ENCODE assay signal across 10 cellular contexts in the genomic region with DNA sequence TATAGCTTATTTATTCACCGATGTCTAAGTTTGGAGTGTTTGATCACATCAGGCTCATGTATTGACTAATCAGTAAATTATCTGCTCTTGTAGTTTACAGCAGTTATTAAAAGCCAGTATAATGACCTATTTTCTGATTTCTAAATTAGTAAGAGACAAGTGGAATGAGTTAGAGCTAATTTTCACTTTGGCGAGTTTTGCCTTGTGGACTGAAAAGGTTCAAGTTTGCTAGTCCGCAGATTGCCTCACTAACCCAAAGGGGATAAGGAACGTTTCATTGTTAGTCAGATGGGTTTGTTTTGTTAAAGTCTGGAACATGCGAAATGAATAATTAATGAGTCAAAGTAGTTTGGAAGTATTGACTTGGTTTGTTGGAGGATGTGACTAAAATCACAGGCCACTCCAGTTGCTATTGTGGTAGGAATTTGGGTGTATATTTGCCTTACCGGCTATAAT. TPM values are rescaled to one million over a fixed set of nuclear protein-coding genes. Genes with fewer than 3 reads are reported as not detected.
A peak's percentile ranks its signal among the peaks of the same experiment; 100 is the strongest.
DNase-seq lines count a peak whose midpoint lies in the region; ATAC-seq, FAIRE-seq and TF ChIP-seq lines count a peak whose summit lies in the region.
"Had no signal": no experiment of that assay in that cellular context is flagged by ENCODE, and none has a peak within 500 bp of the region (broad histone marks: within the 10 kb centered on the region; RNA-seq: fewer than 3 reads in every experiment).

No MANE protein-coding gene starts in this region.

- no peaks in the 10 kb centered on the region for H3K27me3 ChIP-seq in breast epithelium
- no peaks in the 10 kb centered on the region for H3K27me3 ChIP-seq in H1 (replicated peaks in 1 of 4; ENCODE audit: control insufficient read depth in 3 of 4, extremely low read depth in 1 of 4, insufficient read depth in 3 of 4, low read length in 3 of 4)

- no peaks in the 10 kb centered on the region for H4K20me1 ChIP-seq in H1 (replicated peaks in 1 of 2; ENCODE audit: control insufficient read depth in 1 of 2, insufficient read depth in 2 of 2, low read length in 2 of 2)

- H3K79me1 ChIP-seq in H1 (ENCODE audit: low read depth, low read length) = no peaks in the 10 kb centered on the region

- DNase-seq in MCF 10A (ENCODE audit: unreplicated experiment) (peak; percentile 17), breast epithelium (ENCODE audit: low spot score in 2 of 2) (no peak), H1 (ENCODE audit: low read depth in 1 of 2, low spot score in 2 of 2) (no peak), NCI-H524 (lab: John Stamatoyannopoulos, UW) (no peak), inferior parietal cortex (ENCODE audit: extremely low spot score) (no peak), nephron progenitor cell (no peak)
- DNase-seq in stimulated activated naive CD8-positive, alpha-beta T cell treated with anti-CD3 and anti-CD28 coated beads, Interleukin-15, Interleukin-2, amounts not matched to agents 100 U/mL and 50 U/mL, for 24 hours = no peak
- DNase-seq: activated CD4-positive, alpha-beta T cell treated with anti-CD3 and anti-CD28 coated beads, Interleukin-2, amount 50 U/mL, for 48 hours had no signal

- H3K4me3 Mint-ChIP-seq in MCF 10A (ENCODE audit: unreplicated experiment) = no peak overlapping the region
- no peak overlapping the region for H3K4me3 Mint-ChIP-seq in nephron progenitor cell

- no peaks in the 10 kb centered on the region for H3K36me3 ChIP-seq in breast epithelium
- H3K36me3 ChIP-seq in H1 (ENCODE audit: control insufficient read depth in 2 of 4, insufficient read depth in 4 of 4, low read length in 3 of 4) = no peaks in the 10 kb centered on the region

- intact Hi-C loops in MCF 10A (cut with micrococcal nuclease) (no loop called here), breast epithelium (cut with DNase I; ENCODE audit: low total_unique reads) (no loop called here)

- H2BK15ac ChIP-seq in H1 (ENCODE audit: low read length) = no peak overlapping the region

- BruUV-seq in MCF 10A (replicated peaks; lab: Mats Ljungman, UMichigan) = no TSS peak

- peak; percentile 40 for ATAC-seq in HG03457 (IDR thresholded peaks at IDR 0.05; ENCODE audit: unreplicated experiment)
- ATAC-seq in stimulated activated naive CD8-positive, alpha-beta T cell treated with anti-CD3 and anti-CD28 coated beads, Interleukin-15, Interleukin-2, amounts not matched to agents 100 U/mL and 50 U/mL, for 24 hours = peak; percentile 51

- TF ChIP-seq POLR2A in breast epithelium (IDR thresholded peaks at IDR 0.05) (no peak), H1 (IDR thresholded peaks at IDR 0.05; ENCODE audit: control extremely low read depth in 1 of 2, low read depth in 2 of 2, low read length in 2 of 2) (no peak)

- no peaks in the 10 kb centered on the region for H3K23me2 ChIP-seq in H1 (ENCODE audit: low read depth, low read length)

- TF ChIP-seq CTCF in MCF 10A (IDR thresholded peaks at IDR 0.05; ENCODE audit: unreplicated experiment) (no peak), breast epithelium (IDR thresholded peaks at IDR 0.05) (no peak), H1 (IDR thresholded peaks at IDR 0.05; ENCODE audit: control extremely low read depth in 1 of 3, insufficient read depth in 1 of 3, low read depth in 1 of 3, low read length in 3 of 3) (no peak), nephron progenitor cell (IDR thresholded peaks at IDR 0.05) (no peak)

- peaks cover 7% of the 10 kb centered on the region for H3K4me1 Mint-ChIP-seq in MCF 10A (ENCODE audit: insufficient read depth, unreplicated experiment)
- peaks cover 17% of the 10 kb centered on the region for H3K4me1 Mint-ChIP-seq in nephron progenitor cell

- no peak overlapping the region for H2AFZ ChIP-seq in H1 (ENCODE audit: low read length)

- H3K4me1 ChIP-seq in breast epithelium (no peaks in the 10 kb centered on the region), H1 (replicated peaks in 1 of 4; ENCODE audit: control insufficient read depth in 3 of 4, insufficient read depth in 4 of 4, low read length in 3 of 4) (no peaks in the 10 kb centered on the region)

- H2AK5ac ChIP-seq in H1 (ENCODE audit: low read depth, low read length) = no peak overlapping the region

- no peak overlapping the region for H3K23ac ChIP-seq in H1 (ENCODE audit: insufficient read length)

- no peak for TF ChIP-seq RAD21 in H1 (IDR thresholded peaks at IDR 0.05 in 1 of 2, conservative IDR thresholded peaks at IDR 0.05 in 1 of 2; ENCODE audit: low read depth in 2 of 2, low read length in 2 of 2)

- no peak overlapping the region for H3K18ac ChIP-seq in H1 (ENCODE audit: extremely low read depth, low read length)

- H3K27ac Mint-ChIP-seq in MCF 10A (ENCODE audit: low read depth, unreplicated experiment) = peak overlapping the region; percentile 82
- no peak overlapping the region for H3K27ac Mint-ChIP-seq in nephron progenitor cell

- 90% methylated on average over 6 of the region's 6 CpGs; no CpG with 5 or more reads in 1 of the 2 experiments for WGBS in H1 (ENCODE audit: extremely low coverage in 1 of 2, insufficient coverage in 1 of 2, insufficient read length in 1 of 2, insufficient replicate concordance in 2 of 2, low coverage in 1 of 2, low lambda C conversion rate in 2 of 2, missing lambda C conversion rate in 1 of 2), 2 experiments

- no peak overlapping the region for H4K5ac ChIP-seq in H1 (ENCODE audit: insufficient read length, low read depth, low read length)

- H3K9me3 ChIP-seq in breast epithelium (no peaks in the 10 kb centered on the region), H1 (ENCODE audit: insufficient read depth in 2 of 2, low read depth in 1 of 2, low read length in 1 of 2) (no peaks in the 10 kb centered on the region)

- no peak overlapping the region for H2BK5ac ChIP-seq in H1 (ENCODE audit: low read depth, low read length)

- H3K14ac ChIP-seq in H1 (ENCODE audit: insufficient read length) = no peak overlapping the region

- H3K9me3 Mint-ChIP-seq in MCF 10A (ENCODE audit: unreplicated experiment) = no peaks in the 10 kb centered on the region
- H3K9me3 Mint-ChIP-seq in nephron progenitor cell = no peaks in the 10 kb centered on the region

- H4K8ac ChIP-seq in H1 (ENCODE audit: extremely low read depth, insufficient read depth, low read length) = no peak overlapping the region

- no peak overlapping the region for H3K56ac ChIP-seq in H1 (replicated peaks; ENCODE audit: insufficient read length, low read depth, low read length)

- no peak overlapping the region for H3K27ac ChIP-seq in breast epithelium
- H3K27ac ChIP-seq in H1 (ENCODE audit: low read depth, low read length) = no peak overlapping the region

- no peak overlapping the region for H2BK20ac ChIP-seq in H1 (ENCODE audit: low read length)

- H2BK12ac ChIP-seq in H1 (ENCODE audit: low read depth, low read length) = no peak overlapping the region

- no peak overlapping the region for H2BK120ac ChIP-seq in H1 (replicated peaks; ENCODE audit: low read depth, low read length)

- H3K27me3 Mint-ChIP-seq in MCF 10A (ENCODE audit: insufficient read depth, unreplicated experiment) = no peaks in the 10 kb centered on the region
- peaks cover 8% of the 10 kb centered on the region for H3K27me3 Mint-ChIP-seq in nephron progenitor cell (ENCODE audit: low read depth, poor library complexity)

- CTCF ChIA-PET in MCF 10A (lab: Yijun Ruan, JAX) = interaction anchor here (1.1 to 1.6 kb wide), 2 partner anchors 20 to 32 kb away, joined by 3 to 5 read pairs; no protein-coding TSS in a partner anchor
- CTCF ChIA-PET in H1 (lab: Charles Lee; ENCODE audit: partially characterized antibody) = interaction anchor here (0.6 to 2.4 kb wide), 4 partner anchors 11 to 183 kb away, joined by 3 to 8 read pairs (median 4); no protein-coding TSS in a partner anchor

- no peak overlapping the region for H3K4me2 ChIP-seq in H1 (ENCODE audit: insufficient read depth in 1 of 2, low read depth in 2 of 2, low read length in 2 of 2)

- POLR2A ChIA-PET in MCF 10A (lab: Yijun Ruan, JAX) = interaction anchor here (1.3 to 1.6 kb wide), 3 partner anchors 8 to 13 kb away, joined by 3 read pairs; no protein-coding TSS in a partner anchor
- POLR2A ChIA-PET in H1 (lab: Charles Lee; ENCODE audit: partially characterized antibody) = interaction anchor here (1.1 kb wide), 1 partner anchor 11 kb away, joined by 3 read pairs; no protein-coding TSS in a partner anchor

- FAIRE-seq in H1 (lab: Jason Lieb, UNC) = peak; percentile 62
- FAIRE-seq: RCC 7860 had no signal

- H4K91ac ChIP-seq in H1 (replicated peaks; ENCODE audit: insufficient read length, low read length) = no peak overlapping the region

- H3K4me3 ChIP-seq in breast epithelium (no peak overlapping the region), H1 (ENCODE audit: extremely low read depth in 1 of 4, insufficient read depth in 2 of 4, low read depth in 3 of 4, low read length in 4 of 4) (no peak overlapping the region)

- TF ChIP-seq EP300 in H1 (IDR thresholded peaks at IDR 0.05; ENCODE audit: borderline replicate concordance in 1 of 2, low read depth in 2 of 2, low read length in 2 of 2) = no peak

- H3K4ac ChIP-seq in H1 (replicated peaks; ENCODE audit: insufficient read length, low read depth, low read length) = no peak overlapping the region

- H3K36me3 Mint-ChIP-seq in MCF 10A (ENCODE audit: insufficient read depth, unreplicated experiment) = peaks cover 30% of the 10 kb centered on the region
- peaks cover 10% of the 10 kb centered on the region for H3K36me3 Mint-ChIP-seq in nephron progenitor cell (ENCODE audit: low read depth)

- no peaks in the 10 kb centered on the region for H3K79me2 ChIP-seq in H1 (ENCODE audit: control insufficient read depth in 1 of 2, insufficient read depth in 2 of 2, low read length in 2 of 2)

- no peak overlapping the region for H3K9ac ChIP-seq in H1 (replicated peaks in 1 of 4; ENCODE audit: extremely low read depth in 1 of 4, low read depth in 3 of 4, low read length in 3 of 4)

TF ChIP-seq in H1, 55 proteins besides CTCF, POLR2A, EP300 and RAD21 (continues in another document):
- TF ChIP-seq ZNF274 (IDR thresholded peaks at IDR 0.05; ENCODE audit: borderline replicate concordance, extremely low read depth, low read length) = no peak
- TF ChIP-seq, protein P1, sequence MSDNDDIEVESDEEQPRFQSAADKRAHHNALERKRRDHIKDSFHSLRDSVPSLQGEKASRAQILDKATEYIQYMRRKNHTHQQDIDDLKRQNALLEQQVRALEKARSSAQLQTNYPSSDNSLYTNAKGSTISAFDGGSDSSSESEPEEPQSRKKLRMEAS (IDR thresholded peaks at IDR 0.05) = no peak
- TF ChIP-seq RBBP5 (IDR thresholded peaks at IDR 0.05; ENCODE audit: borderline replicate concordance, low read depth, low read length) = no peak
- no peak for TF ChIP-seq MAFK (IDR thresholded peaks at IDR 0.05; ENCODE audit: low read depth, low read length)

RNA-seq across cellular contexts. Expression of gene SMARCA2, which starts 40.1 kb away (rescaled TPM):
- total RNA-seq in MCF 10A (2022) = 75.6 and 77.6 TPM in 2 replicates
- 100 to 1,000 TPM; 140 to 191 (median 142) TPM for total RNA-seq in breast epithelium
- total RNA-seq in H1 (2021; fragmentation: NEBNext Ultra II Directional; extraction: Animal tissue kit (Norgen Biotek cat#: 25700)) = 21.7 and 22.3 TPM in 2 replicates
- polyA plus RNA-seq in H1 (2011; rRNA removed) = 6.3 and 12.5 TPM in 2 replicates
- polyA plus RNA-seq in H1 (2011; cell fraction: cytosol; rRNA removed) = 11.2 TPM
- 19.0 TPM for polyA plus RNA-seq in H1 (2011; cell fraction: nucleus; rRNA removed)
- 6.6 to 11.1 TPM (median 7.8 TPM) in 4 replicates for polyA plus RNA-seq in H1 (2012, experiment 1 of 2)
- 0.94 TPM for polyA plus RNA-seq in H1 (2012, experiment 2 of 2)
- polyA plus RNA-seq in H1 (2013, experiment 1 of 2) = 6.7 TPM
- polyA plus RNA-seq in H1 (2013, experiment 2 of 2) = 6.6 TPM
- polyA minus RNA-seq in H1 (2011; rRNA and poly(A)+ RNA removed) = 18.7 and 32.7 TPM in 2 replicates
- polyA minus RNA-seq in H1 (2011; cell fraction: cytosol; rRNA and poly(A)+ RNA removed) = 20.0 TPM
- 37.5 TPM for polyA minus RNA-seq in H1 (2011; cell fraction: nucleus; rRNA and poly(A)+ RNA removed)
